15 cellular contexts compared by ENCODE assay signal in genomic region chr4:107069049-107069448, GRCh38. TPM values are rescaled to one million over a fixed set of nuclear protein-coding genes. Genes with fewer than 3 reads are reported as not detected.
DNase-seq lines count a peak whose midpoint lies in the region; ATAC-seq, FAIRE-seq and TF ChIP-seq lines count a peak whose summit lies in the region.
"Had no signal": no experiment of that assay in that cellular context is flagged by ENCODE, and none has a peak within 500 bp of the region (broad histone marks: within the 10 kb centered on the region; RNA-seq: fewer than 3 reads in every experiment).

No MANE protein-coding gene starts in this region.

- TF ChIP-seq CTCF in astrocyte (IDR thresholded peaks at IDR 0.05; ENCODE audit: insufficient read depth, low read depth, low read length): no peak
- TF ChIP-seq CTCF in esophagus muscularis mucosa (IDR thresholded peaks at IDR 0.05): no peak

- ATAC-seq in GM18511 (IDR thresholded peaks at IDR 0.05; ENCODE audit: unreplicated experiment) (peak; percentile 84), HG03521 (IDR thresholded peaks at IDR 0.05; ENCODE audit: unreplicated experiment) (peak; percentile 45)
- ATAC-seq: left cardiac atrium had no signal

- H3K36me3 ChIP-seq in astrocyte (ENCODE audit: insufficient read depth, low read length): no peaks in the 10 kb centered on the region
- no peaks in the 10 kb centered on the region for H3K36me3 ChIP-seq in esophagus muscularis mucosa
- H3K36me3 ChIP-seq: ascending aorta had no signal

- H3K9me3 Mint-ChIP-seq in astrocyte (ENCODE audit: unreplicated experiment): peaks cover 2% of the 10 kb centered on the region

- peaks cover 17% of the 10 kb centered on the region for H3K4me1 Mint-ChIP-seq in astrocyte (ENCODE audit: low read depth, unreplicated experiment)
- H3K4me1 Mint-ChIP-seq: H9 had no signal

- H3K79me2 ChIP-seq in astrocyte (ENCODE audit: insufficient read depth, low read length): no peaks in the 10 kb centered on the region

- H2AFZ ChIP-seq in astrocyte (ENCODE audit: low read depth, low read length): no peak overlapping the region
- H2AFZ ChIP-seq: PC-9 had no signal

- no peak for TF ChIP-seq POLR2A in esophagus muscularis mucosa (IDR thresholded peaks at IDR 0.05; ENCODE audit: low read depth)

- FAIRE-seq in astrocyte (lab: Jason Lieb, UNC): peak; percentile 23
- no peak for FAIRE-seq in HTR-8/SVneo (lab: Jason Lieb, UNC)
- FAIRE-seq: TTC549 had no signal

- H3K27me3 Mint-ChIP-seq in astrocyte (ENCODE audit: low read depth, unreplicated experiment): no peaks in the 10 kb centered on the region

- H3K4me1 ChIP-seq in astrocyte (ENCODE audit: insufficient read depth, low read length) (peaks cover 10% of the 10 kb centered on the region), esophagus muscularis mucosa (no peaks in the 10 kb centered on the region)
- H3K4me1 ChIP-seq: ascending aorta had no signal

- H3K4me3 Mint-ChIP-seq in astrocyte (ENCODE audit: unreplicated experiment): no peak overlapping the region
- H3K4me3 Mint-ChIP-seq: H9 had no signal

- no peak overlapping the region for H3K9ac ChIP-seq in astrocyte (ENCODE audit: low read length)

- no peak overlapping the region for H3K27ac Mint-ChIP-seq in astrocyte (ENCODE audit: unreplicated experiment)
- H3K27ac Mint-ChIP-seq: H9 had no signal

- intact Hi-C loops in esophagus muscularis mucosa (cut with DNase I): no loop called here

- no peak overlapping the region for H3K27ac ChIP-seq in astrocyte (ENCODE audit: low read depth, low read length)
- H3K27ac ChIP-seq in esophagus muscularis mucosa (replicated peaks in 1 of 4): no peak overlapping the region
- H3K27ac ChIP-seq: ascending aorta, PC-9 had no signal

- H3K27me3 ChIP-seq in astrocyte (ENCODE audit: insufficient read depth, low read length) (no peaks in the 10 kb centered on the region), esophagus muscularis mucosa (no peaks in the 10 kb centered on the region)
- H3K27me3 ChIP-seq: ascending aorta had no signal

- WGBS in esophagus muscularis mucosa: 57% methylated on average over 3 of the region's 3 CpGs

- H3K4me3 ChIP-seq in astrocyte (ENCODE audit: insufficient read depth, low read depth, low read length) (no peak overlapping the region), skeletal muscle cell (ENCODE audit: low read depth, low read length) (no peak overlapping the region), esophagus muscularis mucosa (no peak overlapping the region)
- H3K4me3 ChIP-seq: ascending aorta, PC-9 had no signal

- peak; percentile 75 for DNase-seq in astrocyte (ENCODE audit: low read depth)
- DNase-seq in skeletal muscle cell (ENCODE audit: low read depth): peak; percentile 51
- no peak for DNase-seq in esophagus muscularis mucosa (ENCODE audit: extremely low spot score)
- DNase-seq in HTR-8/SVneo (ENCODE audit: insufficient read length, low spot score): no peak
- no peak for DNase-seq in T-helper 1 cell
- DNase-seq: H9; left cardiac atrium; NCI-H1694 treated with DMSO at 0.1 percent for 48 hours; PC-9; stimulated activated CD4-positive, alpha-beta T cell treated with anti-CD3 and anti-CD28 coated beads, Interleukin-4, amount 100 ng/mL, for 4 hours had no signal

- no peaks in the 10 kb centered on the region for H3K36me3 Mint-ChIP-seq in astrocyte (ENCODE audit: low read depth, unreplicated experiment)

- H3K9me3 ChIP-seq in astrocyte (ENCODE audit: insufficient read depth, low read depth, low read length) (no peaks in the 10 kb centered on the region), esophagus muscularis mucosa (no peaks in the 10 kb centered on the region)
- H3K9me3 ChIP-seq: ascending aorta had no signal

- H3K4me2 ChIP-seq in astrocyte (ENCODE audit: low read length): peak overlapping the region; percentile 78
- H3K4me2 ChIP-seq: PC-9 had no signal

- no peaks in the 10 kb centered on the region for H4K20me1 ChIP-seq in astrocyte (ENCODE audit: insufficient read depth, low read length)

- TF ChIP-seq EP300 in esophagus muscularis mucosa (IDR thresholded peaks at IDR 0.05): no peak

RNA-seq across cellular contexts. Expression of gene DKK2, which starts 32.9 kb away (rescaled TPM):
- total RNA-seq in astrocyte (2.1 and 3.3 TPM in 2 replicates), esophagus muscularis mucosa (1 to 10 TPM in 1 of 4 donors, under 1 TPM in 3; 0.52 to 1.8 (median 0.70) TPM)
- total RNA-seq: HT-29, PC-9 had no signal

Comparison
In these comparisons a context has a peak if more than half of its experiments do, and no peak if none do; other contexts are left out.
1. DNase-seq: peak in astrocyte (single experiment) and skeletal muscle cell (single experiment); none in esophagus muscularis mucosa (single experiment), HTR-8/SVneo (single experiment) and T-helper 1 cell (0 of 5).